In genomic region chr5:164300295-164300694, GRCh38 we compare ENCODE assay signal across 30 cellular contexts.
"Had no signal": no experiment of that assay in that cellular context is flagged by ENCODE, and none has a peak within 500 bp of the region (broad histone marks: within the 10 kb centered on the region; RNA-seq: fewer than 3 reads in every experiment).

No MANE protein-coding gene starts in this region.

- H3K27ac Mint-ChIP-seq: activated CD4-positive, alpha-beta memory T cell treated with anti-CD3 and anti-CD28 coated beads for 36 hours; activated CD4-positive, alpha-beta T cell treated with anti-CD3 and anti-CD28 coated beads for 36 hours; activated CD4-positive, alpha-beta T cell treated with anti-CD3 and anti-CD28 coated beads, Interleukin-2, amount 10 ng/mL, durations not matched to agents 24 days and 14 days; activated CD8-positive, alpha-beta memory T cell treated with anti-CD3 and anti-CD28 coated beads, Interleukin-2, amount 10 ng/mL, durations not matched to agents 7 days and 5 days; activated CD8-positive, alpha-beta T cell treated with anti-CD3 and anti-CD28 coated beads, Interleukin-2, amount 10 ng/mL, durations not matched to agents 7 days and 5 days; activated naive CD4-positive, alpha-beta T cell treated with anti-CD3 and anti-CD28 coated beads, Interleukin-2, amount 10 ng/mL, durations not matched to agents 7 days and 5 days; activated naive CD4-positive, alpha-beta T cell treated with anti-CD3 and anti-CD28 coated beads, Interleukin-2, amount 50 U/mL, for 72 hours; activated naive CD8-positive, alpha-beta T cell treated with anti-CD3 and anti-CD28 coated beads, Interleukin-2, amount 10 ng/mL, durations not matched to agents 7 days and 5 days; activated T-cell treated with anti-CD3 and anti-CD28 coated beads, Interleukin-2, amount 50 U/mL, for 24 hours; activated T-cell treated with anti-CD3 and anti-CD28 coated beads, Interleukin-2, amount 50 U/mL, for 72 hours; brain; effector memory CD8-positive, alpha-beta T cell had no signal

- DNase-seq: activated CD4-positive, alpha-beta memory T cell treated with anti-CD3 and anti-CD28 coated beads for 36 hours; activated CD4-positive, alpha-beta T cell treated with anti-CD3 and anti-CD28 coated beads for 36 hours; activated CD4-positive, alpha-beta T cell treated with anti-CD3 and anti-CD28 coated beads, Interleukin-2, amount 10 ng/mL, durations not matched to agents 24 days and 14 days; activated CD4-positive, CD25-positive, alpha-beta regulatory T cell; activated CD4-positive, CD25-positive, alpha-beta regulatory T cell treated with anti-CD3 and anti-CD28 coated beads, Interleukin-2, amount 50 U/mL, for 72 hours; activated CD8-positive, alpha-beta memory T cell treated with anti-CD3 and anti-CD28 coated beads, Interleukin-2, amount 10 ng/mL, durations not matched to agents 7 days and 5 days; activated CD8-positive, alpha-beta memory T cell treated with anti-CD3 and anti-CD28 coated beads, Interleukin-2, amount 50 U/mL, for 4 hours; activated CD8-positive, alpha-beta T cell treated with anti-CD3 and anti-CD28 coated beads, Interleukin-2, amount 10 ng/mL, durations not matched to agents 7 days and 5 days; activated gamma-delta T cell; activated naive CD4-positive, alpha-beta T cell; activated naive CD4-positive, alpha-beta T cell treated with anti-CD3 and anti-CD28 coated beads, Interleukin-2, amount 10 ng/mL, durations not matched to agents 7 days and 5 days; activated naive CD8-positive, alpha-beta T cell treated with anti-CD3 and anti-CD28 coated beads, Interleukin-2, amount 10 ng/mL, durations not matched to agents 7 days and 5 days; activated T-cell treated with anti-CD3 and anti-CD28 coated beads, Interleukin-2, amount 50 U/mL, for 24 hours; activated T-cell treated with anti-CD3 and anti-CD28 coated beads, Interleukin-2, amount 50 U/mL, for 72 hours; cortex of kidney; dermis blood vessel endothelial cell; effector CD4-positive, alpha-beta T cell; effector memory CD8-positive, alpha-beta T cell; erythroblast; foreskin melanocyte; T-helper 2 cell had no signal

- ATAC-seq: activated CD4-positive, alpha-beta T cell treated with anti-CD3 and anti-CD28 coated beads for 36 hours; activated CD8-positive, alpha-beta memory T cell treated with anti-CD3 and anti-CD28 coated beads, Interleukin-2, amount 10 ng/mL, durations not matched to agents 7 days and 5 days; activated CD8-positive, alpha-beta T cell treated with anti-CD3 and anti-CD28 coated beads, Interleukin-2, amount 10 ng/mL, durations not matched to agents 7 days and 5 days; activated naive CD4-positive, alpha-beta T cell treated with anti-CD3 and anti-CD28 coated beads, Interleukin-2, amount 50 U/mL, for 72 hours; activated T-cell treated with anti-CD3 and anti-CD28 coated beads, Interleukin-2, amount 50 U/mL, for 72 hours; effector memory CD8-positive, alpha-beta T cell; gastroesophageal sphincter had no signal

- H3K9me3 ChIP-seq: ascending aorta, breast epithelium, esophagus muscularis mucosa, gastroesophageal sphincter had no signal

- H3K36me3 Mint-ChIP-seq: activated CD4-positive, alpha-beta memory T cell treated with anti-CD3 and anti-CD28 coated beads for 36 hours; activated CD8-positive, alpha-beta memory T cell treated with anti-CD3 and anti-CD28 coated beads, Interleukin-2, amount 10 ng/mL, durations not matched to agents 7 days and 5 days; activated naive CD4-positive, alpha-beta T cell treated with anti-CD3 and anti-CD28 coated beads, Interleukin-2, amount 10 ng/mL, durations not matched to agents 7 days and 5 days; activated naive CD4-positive, alpha-beta T cell treated with anti-CD3 and anti-CD28 coated beads, Interleukin-2, amount 50 U/mL, for 72 hours; activated naive CD8-positive, alpha-beta T cell treated with anti-CD3 and anti-CD28 coated beads, Interleukin-2, amount 10 ng/mL, durations not matched to agents 7 days and 5 days; brain had no signal

- H3K9me3 Mint-ChIP-seq: activated CD4-positive, alpha-beta T cell treated with anti-CD3 and anti-CD28 coated beads, Interleukin-2, amount 10 ng/mL, durations not matched to agents 24 days and 14 days; activated T-cell treated with anti-CD3 and anti-CD28 coated beads, Interleukin-2, amount 50 U/mL, for 24 hours; brain had no signal

- FAIRE-seq: colon had no signal

- H3K27me3 Mint-ChIP-seq: activated CD4-positive, alpha-beta memory T cell treated with anti-CD3 and anti-CD28 coated beads for 36 hours; activated CD4-positive, alpha-beta T cell treated with anti-CD3 and anti-CD28 coated beads for 36 hours; activated CD4-positive, alpha-beta T cell treated with anti-CD3 and anti-CD28 coated beads, Interleukin-2, amount 10 ng/mL, durations not matched to agents 24 days and 14 days; activated CD8-positive, alpha-beta memory T cell treated with anti-CD3 and anti-CD28 coated beads, Interleukin-2, amount 10 ng/mL, durations not matched to agents 7 days and 5 days; activated naive CD4-positive, alpha-beta T cell treated with anti-CD3 and anti-CD28 coated beads, Interleukin-2, amount 10 ng/mL, durations not matched to agents 7 days and 5 days; activated naive CD8-positive, alpha-beta T cell treated with anti-CD3 and anti-CD28 coated beads, Interleukin-2, amount 10 ng/mL, durations not matched to agents 7 days and 5 days; activated T-cell treated with anti-CD3 and anti-CD28 coated beads, Interleukin-2, amount 50 U/mL, for 24 hours; central memory CD8-positive, alpha-beta T cell; effector memory CD8-positive, alpha-beta T cell had no signal

- H3K4me3 ChIP-seq: ascending aorta, breast epithelium, cardiac muscle cell, esophagus muscularis mucosa, gastroesophageal sphincter had no signal

- H3K4me3 Mint-ChIP-seq: activated CD4-positive, alpha-beta memory T cell treated with anti-CD3 and anti-CD28 coated beads for 36 hours; activated CD4-positive, alpha-beta T cell treated with anti-CD3 and anti-CD28 coated beads for 36 hours; activated CD4-positive, alpha-beta T cell treated with anti-CD3 and anti-CD28 coated beads, Interleukin-2, amount 10 ng/mL, durations not matched to agents 24 days and 14 days; activated CD8-positive, alpha-beta memory T cell treated with anti-CD3 and anti-CD28 coated beads, Interleukin-2, amount 10 ng/mL, durations not matched to agents 7 days and 5 days; activated CD8-positive, alpha-beta T cell treated with anti-CD3 and anti-CD28 coated beads, Interleukin-2, amount 10 ng/mL, durations not matched to agents 7 days and 5 days; activated naive CD4-positive, alpha-beta T cell treated with anti-CD3 and anti-CD28 coated beads, Interleukin-2, amount 10 ng/mL, durations not matched to agents 7 days and 5 days; activated naive CD8-positive, alpha-beta T cell treated with anti-CD3 and anti-CD28 coated beads, Interleukin-2, amount 10 ng/mL, durations not matched to agents 7 days and 5 days; activated T-cell treated with anti-CD3 and anti-CD28 coated beads, Interleukin-2, amount 50 U/mL, for 24 hours; activated T-cell treated with anti-CD3 and anti-CD28 coated beads, Interleukin-2, amount 50 U/mL, for 72 hours; central memory CD8-positive, alpha-beta T cell; effector memory CD8-positive, alpha-beta T cell had no signal

- H3K27me3 ChIP-seq: ascending aorta, breast epithelium, cardiac muscle cell had no signal

- H3K4me1 ChIP-seq: ascending aorta, breast epithelium, gastroesophageal sphincter had no signal

- H3K36me3 ChIP-seq: ascending aorta, breast epithelium, cardiac muscle cell, esophagus muscularis mucosa, gastroesophageal sphincter had no signal

- H3K4me1 Mint-ChIP-seq: activated CD4-positive, alpha-beta T cell treated with anti-CD3 and anti-CD28 coated beads for 36 hours; activated CD4-positive, alpha-beta T cell treated with anti-CD3 and anti-CD28 coated beads, Interleukin-2, amount 10 ng/mL, durations not matched to agents 24 days and 14 days; activated CD8-positive, alpha-beta memory T cell treated with anti-CD3 and anti-CD28 coated beads, Interleukin-2, amount 10 ng/mL, durations not matched to agents 7 days and 5 days; activated naive CD4-positive, alpha-beta T cell treated with anti-CD3 and anti-CD28 coated beads, Interleukin-2, amount 10 ng/mL, durations not matched to agents 7 days and 5 days; activated naive CD8-positive, alpha-beta T cell treated with anti-CD3 and anti-CD28 coated beads, Interleukin-2, amount 10 ng/mL, durations not matched to agents 7 days and 5 days; central memory CD8-positive, alpha-beta T cell had no signal

- H3K27ac ChIP-seq: ascending aorta, breast epithelium, cardiac muscle cell, esophagus muscularis mucosa, gastroesophageal sphincter had no signal
